Comparison of ENCODE assay signal across 21 cellular contexts in genomic region chr5:141672071-141672855, GRCh38. TPM values are rescaled to one million over a fixed set of nuclear protein-coding genes. Genes with fewer than 3 reads are reported as not detected.
DNase-seq lines count a peak whose midpoint lies in the region; ATAC-seq, FAIRE-seq and TF ChIP-seq lines count a peak whose summit lies in the region.
"Had no signal": no experiment of that assay in that cellular context is flagged by ENCODE, and none has a peak within 500 bp of the region (broad histone marks: within the 10 kb centered on the region; RNA-seq: fewer than 3 reads in every experiment).

No MANE protein-coding gene starts in this region.

- DNase-seq in right cardiac atrium: no peak
- DNase-seq in left cardiac atrium: no peak
- no peak for DNase-seq in endothelial cell of umbilical vein (ENCODE audit: low read depth, low spot score)
- DNase-seq in osteoblast (ENCODE audit: insufficient read length, low spot score, missing footprints): peak; percentile 35
- DNase-seq in upper lobe of left lung: peak in 1 of 2 donors; percentile 42
- no peak for DNase-seq in NCI-H1105 (lab: John Stamatoyannopoulos, UW)
- no peak for DNase-seq in D721Med (ENCODE audit: insufficient read length, low spot score)
- DNase-seq: AML-193; CD4-positive, alpha-beta T cell; DMS79 treated with DMSO at 0.1 percent for 48 hours; GF-D8; H7; HFFc6 had no signal

- TF ChIP-seq POLR2A in endothelial cell of umbilical vein (IDR thresholded peaks at IDR 0.05; ENCODE audit: low read depth, low read length) (no peak), upper lobe of left lung (IDR thresholded peaks at IDR 0.05) (no peak)

- H3K4me3 ChIP-seq in right cardiac atrium (ENCODE audit: low read length) (no peak overlapping the region), endothelial cell of umbilical vein (replicated peaks in 1 of 3; ENCODE audit: insufficient read depth in 1 of 3, low read depth in 1 of 3, low read length in 3 of 3) (no peak overlapping the region), osteoblast (ENCODE audit: insufficient read depth, low read length) (no peak overlapping the region), upper lobe of left lung (no peak overlapping the region)
- H3K4me3 ChIP-seq: A549, GM23338 had no signal

- intact Hi-C loops in right cardiac atrium (cut with DNase I): no loop called here
- intact Hi-C loops in left cardiac atrium (cut with DNase I): no loop called here
- intact Hi-C loops in endothelial cell of umbilical vein (cut with micrococcal nuclease): no loop called here

- H3K9me3 ChIP-seq in right cardiac atrium (ENCODE audit: control insufficient read depth, low read length): no peaks in the 10 kb centered on the region
- no peaks in the 10 kb centered on the region for H3K9me3 ChIP-seq in endothelial cell of umbilical vein (replicated peaks; ENCODE audit: control insufficient read depth, insufficient read depth, low read length)
- no peaks in the 10 kb centered on the region for H3K9me3 ChIP-seq in osteoblast (ENCODE audit: low read depth, low read length)
- no peaks in the 10 kb centered on the region for H3K9me3 ChIP-seq in upper lobe of left lung
- H3K9me3 ChIP-seq: A549 had no signal

- peaks cover 30% of the 10 kb centered on the region for H3K79me2 ChIP-seq in endothelial cell of umbilical vein (ENCODE audit: control insufficient read depth, insufficient read depth, low read length)
- H3K79me2 ChIP-seq in osteoblast (ENCODE audit: insufficient read depth, low read length): no peaks in the 10 kb centered on the region

- H3K36me3 ChIP-seq in endothelial cell of umbilical vein (ENCODE audit: control insufficient read depth in 2 of 2, extremely low read depth in 1 of 2, insufficient read depth in 2 of 2, low read length in 2 of 2): peaks cover 22 to 55% of the 10 kb centered on the region in 2 experiments
- H3K36me3 ChIP-seq in osteoblast (ENCODE audit: insufficient read depth, low read length): peaks cover 2% of the 10 kb centered on the region
- H3K36me3 ChIP-seq in upper lobe of left lung: peaks cover 0 to 55% (median 24%) of the 10 kb centered on the region in 4 donors

- H3K4me2 ChIP-seq in endothelial cell of umbilical vein (ENCODE audit: insufficient read depth, low read length) (no peak overlapping the region), osteoblast (ENCODE audit: insufficient read depth, low read length) (no peak overlapping the region)
- H3K4me2 ChIP-seq: A549 had no signal

- POLR2A ChIA-PET in endothelial cell of umbilical vein (lab: Charles Lee): no interaction called here

- no peaks in the 10 kb centered on the region for H4K20me1 ChIP-seq in endothelial cell of umbilical vein (replicated peaks; ENCODE audit: control insufficient read depth, extremely low read depth, insufficient read depth, low read length)
- H4K20me1 ChIP-seq in osteoblast (ENCODE audit: insufficient read depth, low read length): no peaks in the 10 kb centered on the region

- H3K4me1 ChIP-seq in right cardiac atrium (ENCODE audit: control insufficient read depth, insufficient read depth, low read length) (no peaks in the 10 kb centered on the region), endothelial cell of umbilical vein (ENCODE audit: control insufficient read depth, extremely low read depth, insufficient read depth, low read length) (peaks cover 18% of the 10 kb centered on the region), osteoblast (ENCODE audit: insufficient read depth, low read length) (peaks cover 8% of the 10 kb centered on the region), upper lobe of left lung (peaks cover 0 to 10% (median 4%) of the 10 kb centered on the region in 4 donors)
- H3K4me1 ChIP-seq: A549 had no signal

- CTCF ChIA-PET in endothelial cell of umbilical vein (lab: Charles Lee): interaction anchor here (0.8 to 0.9 kb wide), 2 partner anchors 20 to 23 kb away, joined by 3 read pairs; no protein-coding TSS in a partner anchor

- TSS peak; percentile 21 for BruUV-seq in endothelial cell of umbilical vein (replicated peaks; lab: Mats Ljungman, UMichigan)

- WGBS in right cardiac atrium: 93% methylated on average over 23 of the region's 23 CpGs
- 90 to 91% methylated on average over 20 of the region's 23 CpGs for WGBS in upper lobe of left lung, 2 donors

- H3K9ac ChIP-seq in endothelial cell of umbilical vein (replicated peaks; ENCODE audit: extremely low read depth, insufficient read depth, low read length): no peak overlapping the region

- no peak for TF ChIP-seq CTCF in endothelial cell of umbilical vein (IDR thresholded peaks at IDR 0.05; ENCODE audit: extremely low read depth in 1 of 2, insufficient read depth in 1 of 2, low read depth in 1 of 2, low read length in 2 of 2)
- no peak for TF ChIP-seq CTCF in osteoblast (IDR thresholded peaks at IDR 0.05; ENCODE audit: extremely low read depth, low read depth, low read length)
- TF ChIP-seq CTCF in upper lobe of left lung (IDR thresholded peaks at IDR 0.05): no peak
- TF ChIP-seq CTCF in D721Med (IDR thresholded peaks at IDR 0.05; ENCODE audit: insufficient read depth, missing control alignments): no peak

- H3K27me3 ChIP-seq in right cardiac atrium (ENCODE audit: control insufficient read depth, insufficient read depth) (no peaks in the 10 kb centered on the region), endothelial cell of umbilical vein (ENCODE audit: control insufficient read depth in 2 of 2, insufficient read depth in 2 of 2, low read length in 2 of 2) (no peaks in the 10 kb centered on the region), osteoblast (ENCODE audit: insufficient read depth, low read length) (no peaks in the 10 kb centered on the region), upper lobe of left lung (no peaks in the 10 kb centered on the region)

- H3K27ac ChIP-seq in right cardiac atrium (ENCODE audit: low read length) (no peak overlapping the region), endothelial cell of umbilical vein (ENCODE audit: insufficient read depth, low read depth, low read length) (no peak overlapping the region), osteoblast (ENCODE audit: low read depth, low read length) (no peak overlapping the region), upper lobe of left lung (peak overlapping the region in 3 of 4 donors; percentile 27 to 54 (median 40))
- H3K27ac ChIP-seq: 22Rv1, A549, C4-2B, HL-60 had no signal

- ATAC-seq in right cardiac atrium: peak; percentile 4 to 5
- no peak for ATAC-seq in left cardiac atrium
- peak in 1 of 2 donors; percentile 8 for ATAC-seq in upper lobe of left lung (ENCODE audit: low FRiP score in 2 of 2)
- no peak for ATAC-seq in HG02798 (IDR thresholded peaks at IDR 0.05; ENCODE audit: poor library complexity, unreplicated experiment)
- ATAC-seq: A549, HCT116 had no signal

- dilution Hi-C loops in endothelial cell of umbilical vein (cut with MboI; ENCODE audit: extremely low pct_ligation_motif_present, low sequenced_read_pairs): no loop called here

- H2AFZ ChIP-seq in endothelial cell of umbilical vein (ENCODE audit: low read depth, low read length) (no peak overlapping the region), osteoblast (ENCODE audit: low read length) (no peak overlapping the region)
- H2AFZ ChIP-seq: GM23338 had no signal

- TF ChIP-seq EP300 in upper lobe of left lung (IDR thresholded peaks at IDR 0.05): no peak

- no peaks in the 10 kb centered on the region for H3K9me1 ChIP-seq in endothelial cell of umbilical vein (replicated peaks; ENCODE audit: control insufficient read depth, extremely low read depth, insufficient read depth, low read length)

- FAIRE-seq in endothelial cell of umbilical vein (lab: Jason Lieb, UNC): no peak
- FAIRE-seq in D721Med (lab: Jason Lieb, UNC): no peak
- FAIRE-seq: A549, GM19239 had no signal

RNA-seq across cellular contexts. Expression of gene ARAP3, which starts 9.8 kb away (rescaled TPM):
- 10 to 100 TPM; 13.6 to 18.8 (median 17.4) TPM for total RNA-seq in right cardiac atrium
- 12.4 TPM for polyA plus RNA-seq in right cardiac atrium
- 10 to 100 TPM; 10.1 to 18.7 TPM for total RNA-seq in left cardiac atrium
- 136 and 142 TPM in 2 replicates for total RNA-seq in endothelial cell of umbilical vein
- polyA plus RNA-seq in endothelial cell of umbilical vein: 60.6 and 62.1 TPM in 2 replicates
- 58.7 and 63.2 TPM in 2 replicates for polyA plus RNA-seq in endothelial cell of umbilical vein (2011; cell fraction: cytosol; rRNA removed)
- polyA plus RNA-seq in endothelial cell of umbilical vein (2011; cell fraction: nucleus; rRNA removed): 270 and 334 TPM in 2 replicates
- polyA plus RNA-seq in endothelial cell of umbilical vein (2012): 91.3 and 94.0 TPM in 2 replicates
- polyA minus RNA-seq in endothelial cell of umbilical vein: 100 and 107 TPM in 2 replicates
- 3.4 TPM for polyA minus RNA-seq in endothelial cell of umbilical vein (2011; cell fraction: cytosol; rRNA and poly(A)+ RNA removed)
- polyA minus RNA-seq in endothelial cell of umbilical vein (2011; cell fraction: nucleus; rRNA and poly(A)+ RNA removed): 105 and 115 TPM in 2 replicates
- total RNA-seq in osteoblast: 2.1 and 2.2 TPM in 2 replicates
- 10 to 100 TPM; 10.1 to 43.0 (median 27.7) TPM for total RNA-seq in upper lobe of left lung

RNA-seq across cellular contexts. Expression of gene FCHSD1, which starts 21.0 kb away (rescaled TPM):
- total RNA-seq in right cardiac atrium (1 to 10 TPM; 3.8 to 6.7 (median 5.1) TPM), left cardiac atrium (1 to 10 TPM; 6.1 to 7.3 TPM), endothelial cell of umbilical vein (37.0 and 37.1 TPM in 2 replicates), osteoblast (21.8 and 22.4 TPM in 2 replicates), upper lobe of left lung (100 to 1,000 TPM in 1 of 6 donors, 10 to 100 TPM in 5; 10.2 to 106 (median 32.7) TPM)
- polyA plus RNA-seq in right cardiac atrium (4.3 TPM), endothelial cell of umbilical vein (34.8 and 35.1 TPM in 2 replicates)
- 11.9 and 19.6 TPM in 2 replicates for polyA plus RNA-seq in endothelial cell of umbilical vein (2011; cell fraction: cytosol; rRNA removed)
- 319 and 330 TPM in 2 replicates for polyA plus RNA-seq in endothelial cell of umbilical vein (2011; cell fraction: nucleus; rRNA removed)
- polyA plus RNA-seq in endothelial cell of umbilical vein (2012): 26.0 and 32.5 TPM in 2 replicates
- 27.4 and 30.0 TPM in 2 replicates for polyA minus RNA-seq in endothelial cell of umbilical vein
- 1.6 TPM for polyA minus RNA-seq in endothelial cell of umbilical vein (2011; cell fraction: cytosol; rRNA and poly(A)+ RNA removed)
- polyA minus RNA-seq in endothelial cell of umbilical vein (2011; cell fraction: nucleus; rRNA and poly(A)+ RNA removed): 49.2 and 52.4 TPM in 2 replicates

RNA-seq across cellular contexts. Expression of gene RELL2, which starts 35.5 kb away (rescaled TPM):
- total RNA-seq in right cardiac atrium: 1 to 10 TPM; 1.2 to 2.0 (median 1.3) TPM
- 1.5 TPM for polyA plus RNA-seq in right cardiac atrium
- 1 to 10 TPM; 1.4 to 1.6 TPM for total RNA-seq in left cardiac atrium
- 3.1 and 3.6 TPM in 2 replicates for total RNA-seq in endothelial cell of umbilical vein
- 3.4 and 4.8 TPM in 2 replicates for polyA plus RNA-seq in endothelial cell of umbilical vein
- polyA plus RNA-seq in endothelial cell of umbilical vein (2011; cell fraction: cytosol; rRNA removed): 2.7 and 3.4 TPM in 2 replicates
- 14.0 and 16.1 TPM in 2 replicates for polyA plus RNA-seq in endothelial cell of umbilical vein (2011; cell fraction: nucleus; rRNA removed)
- 1.5 and 2.3 TPM in 2 replicates for polyA plus RNA-seq in endothelial cell of umbilical vein (2012)
- 0.70 and 1.2 TPM in 2 replicates for polyA minus RNA-seq in endothelial cell of umbilical vein
- polyA minus RNA-seq in endothelial cell of umbilical vein (2011; cell fraction: cytosol; rRNA and poly(A)+ RNA removed): 0.51 TPM
- polyA minus RNA-seq in endothelial cell of umbilical vein (2011; cell fraction: nucleus; rRNA and poly(A)+ RNA removed): 1.0 and 2.7 TPM in 2 replicates
- 4.4 and 5.1 TPM in 2 replicates for total RNA-seq in osteoblast
- 1 to 10 TPM; 2.6 to 9.4 (median 6.5) TPM for total RNA-seq in upper lobe of left lung

RNA-seq across cellular contexts. Expression of gene HDAC3, which starts 35.6 kb away (rescaled TPM):
- 10 to 100 TPM; 25.4 to 35.0 (median 28.0) TPM for total RNA-seq in right cardiac atrium
- 28.8 TPM for polyA plus RNA-seq in right cardiac atrium
- total RNA-seq in left cardiac atrium: 10 to 100 TPM; 21.1 to 29.8 TPM
- 58.5 and 60.2 TPM in 2 replicates for total RNA-seq in endothelial cell of umbilical vein
- polyA plus RNA-seq in endothelial cell of umbilical vein: 74.7 and 75.5 TPM in 2 replicates
- polyA plus RNA-seq in endothelial cell of umbilical vein (2011; cell fraction: cytosol; rRNA removed): 64.0 and 66.6 TPM in 2 replicates
- polyA plus RNA-seq in endothelial cell of umbilical vein (2011; cell fraction: nucleus; rRNA removed): 164 and 169 TPM in 2 replicates
- polyA plus RNA-seq in endothelial cell of umbilical vein (2012): 28.3 and 43.8 TPM in 2 replicates
- polyA minus RNA-seq in endothelial cell of umbilical vein: 83.2 and 85.6 TPM in 2 replicates
- polyA minus RNA-seq in endothelial cell of umbilical vein (2011; cell fraction: cytosol; rRNA and poly(A)+ RNA removed): 32.5 TPM
- 40.8 and 58.4 TPM in 2 replicates for polyA minus RNA-seq in endothelial cell of umbilical vein (2011; cell fraction: nucleus; rRNA and poly(A)+ RNA removed)
- 47.8 and 50.4 TPM in 2 replicates for total RNA-seq in osteoblast
- total RNA-seq in upper lobe of left lung: 10 to 100 TPM; 37.2 to 76.5 (median 47.6) TPM

RNA-seq across cellular contexts. Expression of gene DIAPH1, which starts 53.5 kb away (rescaled TPM):
- 10 to 100 TPM; 15.8 to 53.0 (median 19.2) TPM for total RNA-seq in right cardiac atrium
- polyA plus RNA-seq in right cardiac atrium: 11.8 TPM
- 10 to 100 TPM; 25.9 to 39.4 TPM for total RNA-seq in left cardiac atrium
- total RNA-seq in endothelial cell of umbilical vein: 103 and 105 TPM in 2 replicates
- polyA plus RNA-seq in endothelial cell of umbilical vein: 59.2 and 68.6 TPM in 2 replicates
- 51.6 and 54.4 TPM in 2 replicates for polyA plus RNA-seq in endothelial cell of umbilical vein (2011; cell fraction: cytosol; rRNA removed)
- 167 and 183 TPM in 2 replicates for polyA plus RNA-seq in endothelial cell of umbilical vein (2011; cell fraction: nucleus; rRNA removed)
- 65.8 and 74.9 TPM in 2 replicates for polyA plus RNA-seq in endothelial cell of umbilical vein (2012)
- 135 and 141 TPM in 2 replicates for polyA minus RNA-seq in endothelial cell of umbilical vein
- polyA minus RNA-seq in endothelial cell of umbilical vein (2011; cell fraction: cytosol; rRNA and poly(A)+ RNA removed): 79.2 TPM
- polyA minus RNA-seq in endothelial cell of umbilical vein (2011; cell fraction: nucleus; rRNA and poly(A)+ RNA removed): 114 and 132 TPM in 2 replicates
- total RNA-seq in osteoblast: 18.5 and 19.2 TPM in 2 replicates
- 100 to 1,000 TPM in 5 of 6 donors, 10 to 100 TPM in 1; 96.4 to 175 (median 133) TPM for total RNA-seq in upper lobe of left lung

Comparison
In these comparisons a context has a peak if more than half of its experiments do, and no peak if none do; other contexts are left out.
1. ATAC-seq: peak in right cardiac atrium (2 of 2); none in left cardiac atrium (0 of 2) and HG02798 (single experiment).
2. H3K27ac ChIP-seq: peak in upper lobe of left lung (3 of 4); none in right cardiac atrium (single experiment), endothelial cell of umbilical vein (single experiment) and osteoblast (single experiment).